Comparison of ENCODE assay signal across 17 cellular contexts in genomic region chr5:34957299-34957698, GRCh38.
"Had no signal": no experiment of that assay in that cellular context is flagged by ENCODE, and none has a peak within 500 bp of the region (broad histone marks: within the 10 kb centered on the region; RNA-seq: fewer than 3 reads in every experiment).

No MANE protein-coding gene starts in this region.

- ATAC-seq: stimulated activated memory B cell treated with anti-CD40 and anti-IgM and Interleukin-4, amounts not matched to agents 10 μg/mL and 1 μg/mL and 100 μg/mL, for 72 hours had no signal

- H3K27me3 Mint-ChIP-seq: activated CD4-positive, alpha-beta T cell treated with anti-CD3 and anti-CD28 coated beads, Interleukin-2, amount 10 ng/mL, durations not matched to agents 7 days and 5 days; naive thymus-derived CD8-positive, alpha-beta T cell; stimulated activated memory B cell treated with anti-CD40 and anti-IgM and Interleukin-4, amounts not matched to agents 10 μg/mL and 1 μg/mL and 100 μg/mL, for 72 hours had no signal

- H3K36me3 ChIP-seq: breast epithelium, colonic mucosa had no signal

- H3K27ac ChIP-seq: breast epithelium, colonic mucosa had no signal

- DNase-seq: activated CD4-positive, alpha-beta T cell treated with anti-CD3 and anti-CD28 coated beads, Interleukin-2, amount 10 ng/mL, durations not matched to agents 7 days and 5 days; activated CD4-positive, CD25-positive, alpha-beta regulatory T cell; activated CD8-positive, alpha-beta memory T cell treated with anti-CD3 and anti-CD28 coated beads for 24 hours; activated naive CD4-positive, alpha-beta T cell treated with anti-CD3 and anti-CD28 coated beads for 36 hours; adrenal gland; colonic mucosa; effector CD4-positive, alpha-beta T cell; immature natural killer cell; left cardiac atrium; mucosa of descending colon; naive thymus-derived CD8-positive, alpha-beta T cell; right cardiac atrium; T-helper 2 cell had no signal

- H3K4me1 ChIP-seq: breast epithelium, colonic mucosa had no signal

- H3K4me3 Mint-ChIP-seq: activated CD4-positive, alpha-beta T cell treated with anti-CD3 and anti-CD28 coated beads, Interleukin-2, amount 10 ng/mL, durations not matched to agents 7 days and 5 days; activated naive CD4-positive, alpha-beta T cell treated with anti-CD3 and anti-CD28 coated beads for 36 hours; immature natural killer cell; naive thymus-derived CD8-positive, alpha-beta T cell; stimulated activated memory B cell treated with anti-CD40 and anti-IgM and Interleukin-4, amounts not matched to agents 10 μg/mL and 1 μg/mL and 100 μg/mL, for 72 hours had no signal

- H3K27me3 ChIP-seq: adrenal gland, breast epithelium, colonic mucosa, tibial nerve had no signal

- H3K9me3 ChIP-seq: adrenal gland, breast epithelium, colonic mucosa, mucosa of descending colon, tibial nerve had no signal

- H3K4me3 ChIP-seq: adrenal gland, breast epithelium, colonic mucosa, mucosa of descending colon, tibial nerve had no signal

- H3K27ac Mint-ChIP-seq: activated CD4-positive, alpha-beta T cell treated with anti-CD3 and anti-CD28 coated beads, Interleukin-2, amount 10 ng/mL, durations not matched to agents 7 days and 5 days; activated naive CD4-positive, alpha-beta T cell treated with anti-CD3 and anti-CD28 coated beads for 36 hours; stimulated activated memory B cell treated with anti-CD40 and anti-IgM and Interleukin-4, amounts not matched to agents 10 μg/mL and 1 μg/mL and 100 μg/mL, for 72 hours had no signal

- FAIRE-seq: endothelial cell of umbilical vein had no signal

- H3K9me3 Mint-ChIP-seq: activated CD4-positive, alpha-beta T cell treated with anti-CD3 and anti-CD28 coated beads, Interleukin-2, amount 10 ng/mL, durations not matched to agents 7 days and 5 days; activated naive CD4-positive, alpha-beta T cell treated with anti-CD3 and anti-CD28 coated beads for 36 hours; immature natural killer cell; naive thymus-derived CD8-positive, alpha-beta T cell; stimulated activated memory B cell treated with anti-CD40 and anti-IgM and Interleukin-4, amounts not matched to agents 10 μg/mL and 1 μg/mL and 100 μg/mL, for 72 hours had no signal
